8 cellular contexts compared by ENCODE assay signal in the genomic region with DNA sequence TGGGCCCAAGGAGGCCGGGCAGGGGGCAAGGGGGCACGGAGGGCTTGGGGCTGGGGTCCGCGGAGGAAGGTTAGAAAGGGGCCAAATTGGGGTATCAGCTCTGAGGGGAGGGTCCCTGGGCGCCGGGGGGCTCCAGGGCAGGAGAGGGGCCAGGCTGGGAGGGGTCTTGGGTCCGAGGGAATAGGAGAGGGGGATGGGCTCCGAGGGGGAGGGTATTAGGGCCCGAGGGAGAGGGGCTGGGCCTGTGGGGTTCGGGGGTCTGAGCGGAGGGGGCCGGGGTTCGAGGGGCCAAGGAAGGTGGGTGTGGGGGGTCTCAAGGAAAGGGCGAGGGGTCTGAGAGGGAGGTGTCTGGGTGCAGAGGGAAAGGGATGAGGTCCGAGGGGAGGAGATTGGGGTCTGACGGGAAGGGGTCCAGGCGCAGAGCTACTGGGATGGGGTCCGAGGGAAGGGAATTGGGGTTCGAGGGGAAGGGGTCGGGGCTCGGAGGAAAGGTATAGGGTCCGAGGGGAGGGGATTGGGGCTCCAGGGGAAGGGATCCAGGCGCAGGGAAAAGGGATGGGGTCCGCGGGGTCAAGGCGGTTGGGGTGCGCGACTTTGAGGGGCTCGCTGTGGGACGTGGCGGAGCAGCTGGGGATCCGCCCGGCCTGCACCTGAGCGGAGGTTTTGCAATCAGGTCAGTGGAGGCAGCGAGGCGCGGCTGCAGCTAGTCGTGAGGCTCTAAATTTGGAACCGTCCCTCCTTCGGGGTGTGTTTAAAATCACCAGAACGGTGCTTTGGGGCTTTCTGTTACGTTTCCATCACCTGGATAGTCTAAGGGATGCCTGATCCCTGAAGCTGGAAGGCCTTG. TPM values are rescaled to one million over a fixed set of nuclear protein-coding genes. Genes with fewer than 3 reads are reported as not detected.
DNase-seq lines count a peak whose midpoint lies in the region; ATAC-seq, FAIRE-seq and TF ChIP-seq lines count a peak whose summit lies in the region.

No MANE protein-coding gene starts in this region.

- DNase-seq in H7 (peak; percentile 76), WTC11 (ENCODE audit: low spot score) (no peak), heart left ventricle (peak in 1 of 5 donors; percentile 24), urothelium cell line (ENCODE audit: low spot score) (no peak), ecto neural progenitor cell (ENCODE audit: low spot score) (no peak)

- POLR2A ChIA-PET in WTC11 (lab: Charles Lee): interaction anchor here (0.5 to 0.9 kb wide), 3 partner anchors 13 to 43 kb away, joined by 4 to 7 read pairs (median 5); no protein-coding TSS in a partner anchor

- peaks cover 12% of the 10 kb centered on the region for H3K36me3 Mint-ChIP-seq in WTC11

- peak overlapping the region; percentile 77 for H3K4me3 Mint-ChIP-seq in WTC11

- TF ChIP-seq CTCF in WTC11 (IDR thresholded peaks at IDR 0.05) (no peak), heart left ventricle (IDR thresholded peaks at IDR 0.05) (no peak)

- no peaks in the 10 kb centered on the region for H3K9me3 ChIP-seq in heart left ventricle
- H3K9me3 ChIP-seq in skeletal muscle satellite cell (replicated peaks; ENCODE audit: low read length): no peaks in the 10 kb centered on the region

- H3K27me3 Mint-ChIP-seq in WTC11 (ENCODE audit: low read depth): no peaks in the 10 kb centered on the region

- peaks cover 34% of the 10 kb centered on the region for H3K4me1 Mint-ChIP-seq in WTC11

- no peak overlapping the region for H3K27ac Mint-ChIP-seq in WTC11

- no peak for FAIRE-seq in urothelium cell line (lab: Jason Lieb, UNC)

- H3K9ac ChIP-seq in skeletal muscle satellite cell (ENCODE audit: low read depth, low read length): peak overlapping the region; percentile 85

- H3K9me3 Mint-ChIP-seq in WTC11: no peaks in the 10 kb centered on the region

- WGBS in heart left ventricle, 4 donors: 2 to 4% (median 3%) methylated on average over 31 to 42 of the region's 42 CpGs

- H3K27me3 ChIP-seq in H7 (ENCODE audit: control insufficient read depth, insufficient read depth, low read length): no peaks in the 10 kb centered on the region
- peaks cover 0 to 44% (median 0%) of the 10 kb centered on the region in 9 donors for H3K27me3 ChIP-seq in heart left ventricle
- H3K27me3 ChIP-seq in skeletal muscle satellite cell (ENCODE audit: control insufficient read depth, insufficient read depth, low read length): no peaks in the 10 kb centered on the region

- peak overlapping the region; percentile 64 to 93 (median 87) for H3K27ac ChIP-seq in heart left ventricle

- peaks cover 2% of the 10 kb centered on the region for H3K36me3 ChIP-seq in H7 (replicated peaks; ENCODE audit: control insufficient read depth, insufficient read depth, low read length)
- H3K36me3 ChIP-seq in heart left ventricle: peaks cover 0 to 2% (median 0%) of the 10 kb centered on the region in 9 donors
- H3K36me3 ChIP-seq in skeletal muscle satellite cell (ENCODE audit: insufficient read depth, low read length): peaks cover 5% of the 10 kb centered on the region

- CTCF ChIA-PET in WTC11 (lab: Charles Lee): interaction anchor here (0.5 to 2.1 kb wide), 8 partner anchors 21 to 1415 kb away, joined by 3 to 7 read pairs (median 4); no protein-coding TSS in a partner anchor

- ATAC-seq in WTC11 (no peak), heart left ventricle (peak in 3 of 4 donors; percentile 13 to 29 (median 16)), HG03571 (IDR thresholded peaks at IDR 0.05; ENCODE audit: unreplicated experiment) (no peak), HG03280 (IDR thresholded peaks at IDR 0.05; ENCODE audit: unreplicated experiment) (no peak)

- peak overlapping the region; percentile 83 for H3K4me3 ChIP-seq in H7 (ENCODE audit: insufficient read depth, low read depth, low read length)
- peak overlapping the region; percentile 63 to 98 (median 86) for H3K4me3 ChIP-seq in heart left ventricle
- peak overlapping the region; percentile 76 for H3K4me3 ChIP-seq in skeletal muscle satellite cell (ENCODE audit: low read length)

- peak overlapping the region; percentile 92 for H3K4me2 ChIP-seq in skeletal muscle satellite cell (ENCODE audit: low read length)

- TF ChIP-seq POLR2A in heart left ventricle (IDR thresholded peaks at IDR 0.05): no peak

- peaks cover 3 to 58% (median 30%) of the 10 kb centered on the region in 12 donors for H3K4me1 ChIP-seq in heart left ventricle
- peaks cover 31% of the 10 kb centered on the region for H3K4me1 ChIP-seq in skeletal muscle satellite cell (ENCODE audit: control insufficient read depth, insufficient read depth, low read length)

- intact Hi-C loops in heart left ventricle (cut with DNase I): loop anchor here in 4 of 10 donors (2.0 to 10.0 kb wide), 3 partner anchors 124 to 128 kb away; partner anchors contain the start of gene PPFIA1 (in 4 of the 4)

TF ChIP-seq in WTC11, 78 proteins besides CTCF, POLR2A, EP300 and RAD21:
- no peak for TF ChIP-seq ZNF532 (CRISPR knock-in tag; IDR thresholded peaks at IDR 0.05; ENCODE audit: borderline replicate concordance)
- 0 out of 2 replicates have a peak, but pooled peaks have one; percentile 19 for TF ChIP-seq FOXP1 (CRISPR knock-in tag; IDR thresholded peaks at IDR 0.05; ENCODE audit: borderline replicate concordance)

RNA-seq across cellular contexts. Expression of gene CTTN, which starts 0.7 kb away (rescaled TPM):
- total RNA-seq in H7 (2014; rRNA removed; shearing (Covaris generic)): 155 and 188 TPM in 2 replicates
- total RNA-seq in WTC11 (2021) (216 to 281 TPM (median 222 TPM) in 3 replicates), heart left ventricle (100 to 1,000 TPM; 109 to 186 (median 143) TPM)
- polyA plus RNA-seq in heart left ventricle: 100 to 1,000 TPM in 1 of 2 donors, 10 to 100 TPM in 1; 77.3 to 100 TPM
- total RNA-seq in skeletal muscle satellite cell (2012; rRNA removed): 296 and 312 TPM in 2 replicates

Comparison
In these comparisons a context has a peak if more than half of its experiments do, and no peak if none do; other contexts are left out.
1. ATAC-seq: peak in heart left ventricle (3 of 4); none in WTC11 (single experiment), HG03571 (single experiment) and HG03280 (single experiment).
2. Peak in every context shown above with its lines, with median percentiles within 50 percentile points of each other: H3K4me3 ChIP-seq.